Comparison of ENCODE assay signal across 17 cellular contexts in genomic region chr7:154965014-154965413, GRCh38.
"Had no signal": no experiment of that assay in that cellular context is flagged by ENCODE, and none has a peak within 500 bp of the region (broad histone marks: within the 10 kb centered on the region; RNA-seq: fewer than 3 reads in every experiment).

No MANE protein-coding gene starts in this region.

- DNase-seq: activated CD4-positive, alpha-beta T cell treated with anti-CD3 and anti-CD28 coated beads, Interleukin-2, amount 10 ng/mL, durations not matched to agents 7 days and 5 days; activated CD8-positive, alpha-beta memory T cell treated with anti-CD3 and anti-CD28 coated beads, Interleukin-2, amount 10 ng/mL, durations not matched to agents 7 days and 5 days; activated CD8-positive, alpha-beta T cell treated with anti-CD3 and anti-CD28 coated beads for 36 hours; activated gamma-delta T cell treated with Interleukin-2 at 50 U/mL for 16 hours; aorta; effector CD4-positive, alpha-beta T cell; foreskin fibroblast; heart right ventricle; islet precursor cell; left cardiac atrium; nephron progenitor cell; pancreas; psoas muscle; stimulated activated CD4-positive, alpha-beta T cell treated with anti-CD3 and anti-CD28 coated beads, Interleukin-12 subunit alpha, Interleukin-12 subunit beta, amount 100 ng/mL, for 4 hours; T-helper 2 cell; thyroid gland; upper lobe of right lung had no signal
